Comparison of ENCODE assay signal across 1 cellular context in the genomic region with DNA sequence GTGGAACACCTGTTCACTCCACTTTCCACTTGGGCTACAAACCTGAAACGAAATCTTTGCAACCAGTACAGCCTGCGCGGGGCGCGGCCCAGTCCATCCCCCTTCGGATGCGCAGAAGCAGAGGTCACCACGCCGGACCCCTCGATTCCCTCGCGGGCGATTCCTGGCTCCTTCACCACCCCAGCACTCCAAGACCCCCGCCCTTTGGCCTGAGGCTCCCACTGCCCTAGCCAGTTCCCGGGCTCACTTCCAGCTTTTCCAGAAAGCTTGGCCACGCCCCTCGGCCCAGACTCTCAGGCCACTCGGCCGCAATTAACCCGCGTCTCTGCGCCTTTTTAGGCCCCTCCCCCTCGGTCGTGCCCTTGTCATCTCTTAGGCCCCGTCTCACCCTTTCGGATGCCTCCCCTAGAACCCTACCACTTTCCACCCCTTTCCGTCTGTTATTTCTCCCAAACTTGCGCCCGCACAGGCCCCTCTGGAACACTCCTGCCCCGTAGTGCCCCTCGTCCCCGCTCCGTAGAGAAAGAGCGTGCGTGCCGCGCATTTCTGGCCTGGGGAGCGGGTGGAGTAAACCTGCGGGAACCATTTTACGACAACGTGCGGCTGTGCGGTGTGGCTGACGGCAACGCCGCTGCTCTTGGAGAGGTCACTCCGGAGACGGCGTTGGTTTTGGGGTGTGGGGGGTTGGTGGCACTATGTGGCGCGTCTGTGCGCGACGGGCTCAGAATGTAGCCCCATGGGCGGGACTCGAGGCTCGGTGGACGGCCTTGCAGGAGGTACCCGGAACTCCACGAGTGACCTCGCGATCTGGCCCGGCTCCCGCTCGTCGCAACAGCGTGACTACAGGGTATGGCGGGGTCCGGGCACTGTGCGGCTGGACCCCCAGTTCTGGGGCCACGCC.
A peak's percentile ranks its signal among the peaks of the same experiment; 100 is the strongest.
TF ChIP-seq lines count a peak whose summit lies in the region.

A gene (plus strand): TSS at position 631 of the 901 bp plus-strand sequence. CDS start 65 bp downstream, at position 696.

TF ChIP-seq in HepG2, 621 proteins besides CTCF, POLR2A, EP300 and RAD21 (continued from another document and continues in another):
- TF ChIP-seq, protein P1, sequence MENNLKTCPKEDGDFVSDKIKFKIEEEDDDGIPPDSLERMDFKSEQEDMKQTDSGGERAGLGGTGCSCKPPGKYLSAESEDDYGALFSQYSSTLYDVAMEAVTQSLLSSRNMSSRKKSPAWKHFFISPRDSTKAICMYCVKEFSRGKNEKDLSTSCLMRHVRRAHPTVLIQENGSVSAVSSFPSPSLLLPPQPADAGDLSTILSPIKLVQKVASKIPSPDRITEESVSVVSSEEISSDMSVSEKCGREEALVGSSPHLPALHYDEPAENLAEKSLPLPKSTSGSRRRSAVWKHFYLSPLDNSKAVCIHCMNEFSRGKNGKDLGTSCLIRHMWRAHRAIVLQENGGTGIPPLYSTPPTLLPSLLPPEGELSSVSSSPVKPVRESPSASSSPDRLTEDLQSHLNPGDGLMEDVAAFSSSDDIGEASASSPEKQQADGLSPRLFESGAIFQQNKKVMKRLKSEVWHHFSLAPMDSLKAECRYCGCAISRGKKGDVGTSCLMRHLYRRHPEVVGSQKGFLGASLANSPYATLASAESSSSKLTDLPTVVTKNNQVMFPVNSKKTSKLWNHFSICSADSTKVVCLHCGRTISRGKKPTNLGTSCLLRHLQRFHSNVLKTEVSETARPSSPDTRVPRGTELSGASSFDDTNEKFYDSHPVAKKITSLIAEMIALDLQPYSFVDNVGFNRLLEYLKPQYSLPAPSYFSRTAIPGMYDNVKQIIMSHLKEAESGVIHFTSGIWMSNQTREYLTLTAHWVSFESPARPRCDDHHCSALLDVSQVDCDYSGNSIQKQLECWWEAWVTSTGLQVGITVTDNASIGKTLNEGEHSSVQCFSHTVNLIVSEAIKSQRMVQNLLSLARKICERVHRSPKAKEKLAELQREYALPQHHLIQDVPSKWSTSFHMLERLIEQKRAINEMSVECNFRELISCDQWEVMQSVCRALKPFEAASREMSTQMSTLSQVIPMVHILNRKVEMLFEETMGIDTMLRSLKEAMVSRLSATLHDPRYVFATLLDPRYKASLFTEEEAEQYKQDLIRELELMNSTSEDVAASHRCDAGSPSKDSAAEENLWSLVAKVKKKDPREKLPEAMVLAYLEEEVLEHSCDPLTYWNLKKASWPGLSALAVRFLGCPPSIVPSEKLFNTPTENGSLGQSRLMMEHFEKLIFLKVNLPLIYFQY (CRISPR knock-in tag; IDR thresholded peaks at IDR 0.05; ENCODE audit: borderline replicate concordance): peak; percentile 21; the same call in 1 of the 2 replicates
- TF ChIP-seq, protein P2, sequence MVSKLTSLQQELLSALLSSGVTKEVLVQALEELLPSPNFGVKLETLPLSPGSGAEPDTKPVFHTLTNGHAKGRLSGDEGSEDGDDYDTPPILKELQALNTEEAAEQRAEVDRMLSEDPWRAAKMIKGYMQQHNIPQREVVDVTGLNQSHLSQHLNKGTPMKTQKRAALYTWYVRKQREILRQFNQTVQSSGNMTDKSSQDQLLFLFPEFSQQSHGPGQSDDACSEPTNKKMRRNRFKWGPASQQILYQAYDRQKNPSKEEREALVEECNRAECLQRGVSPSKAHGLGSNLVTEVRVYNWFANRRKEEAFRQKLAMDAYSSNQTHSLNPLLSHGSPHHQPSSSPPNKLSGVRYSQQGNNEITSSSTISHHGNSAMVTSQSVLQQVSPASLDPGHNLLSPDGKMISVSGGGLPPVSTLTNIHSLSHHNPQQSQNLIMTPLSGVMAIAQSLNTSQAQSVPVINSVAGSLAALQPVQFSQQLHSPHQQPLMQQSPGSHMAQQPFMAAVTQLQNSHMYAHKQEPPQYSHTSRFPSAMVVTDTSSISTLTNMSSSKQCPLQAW (CRISPR knock-in tag; IDR thresholded peaks at IDR 0.05): peak; percentile 90
- peak; percentile 95; the same call in 1 of the 2 replicates for TF ChIP-seq ZNF33A (CRISPR knock-in tag; IDR thresholded peaks at IDR 0.05; ENCODE audit: borderline replicate concordance)
- TF ChIP-seq TBX2 (CRISPR knock-in tag; IDR thresholded peaks at IDR 0.05; ENCODE audit: borderline replicate concordance): peak; percentile 82; the same call in 1 of the 2 replicates
- TF ChIP-seq ZNF605 (CRISPR knock-in tag; IDR thresholded peaks at IDR 0.05): peak; percentile 93
- TF ChIP-seq SPEN (CRISPR knock-in tag; IDR thresholded peaks at IDR 0.05; ENCODE audit: low read depth): peak; percentile 85
- TF ChIP-seq, protein P3, sequence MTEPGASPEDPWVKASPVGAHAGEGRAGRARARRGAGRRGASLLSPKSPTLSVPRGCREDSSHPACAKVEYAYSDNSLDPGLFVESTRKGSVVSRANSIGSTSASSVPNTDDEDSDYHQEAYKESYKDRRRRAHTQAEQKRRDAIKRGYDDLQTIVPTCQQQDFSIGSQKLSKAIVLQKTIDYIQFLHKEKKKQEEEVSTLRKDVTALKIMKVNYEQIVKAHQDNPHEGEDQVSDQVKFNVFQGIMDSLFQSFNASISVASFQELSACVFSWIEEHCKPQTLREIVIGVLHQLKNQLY (CRISPR knock-in tag; IDR thresholded peaks at IDR 0.05): peak; percentile 44; the same call in 1 of the 2 replicates
- TF ChIP-seq ZNF431 (CRISPR knock-in tag; IDR thresholded peaks at IDR 0.05; ENCODE audit: borderline replicate concordance, low read depth): peak; percentile 70; the same call in 1 of the 2 replicates
- 0 out of 2 replicates have a peak, but pooled peaks have one; percentile 74 for TF ChIP-seq ZNF205 (CRISPR knock-in tag; IDR thresholded peaks at IDR 0.05)
- peak; percentile 57; the same call in 1 of the 2 replicates for TF ChIP-seq SP4 (CRISPR knock-in tag; IDR thresholded peaks at IDR 0.05)
- TF ChIP-seq WIZ (CRISPR knock-in tag; IDR thresholded peaks at IDR 0.05): no peak
- TF ChIP-seq, protein P4, sequence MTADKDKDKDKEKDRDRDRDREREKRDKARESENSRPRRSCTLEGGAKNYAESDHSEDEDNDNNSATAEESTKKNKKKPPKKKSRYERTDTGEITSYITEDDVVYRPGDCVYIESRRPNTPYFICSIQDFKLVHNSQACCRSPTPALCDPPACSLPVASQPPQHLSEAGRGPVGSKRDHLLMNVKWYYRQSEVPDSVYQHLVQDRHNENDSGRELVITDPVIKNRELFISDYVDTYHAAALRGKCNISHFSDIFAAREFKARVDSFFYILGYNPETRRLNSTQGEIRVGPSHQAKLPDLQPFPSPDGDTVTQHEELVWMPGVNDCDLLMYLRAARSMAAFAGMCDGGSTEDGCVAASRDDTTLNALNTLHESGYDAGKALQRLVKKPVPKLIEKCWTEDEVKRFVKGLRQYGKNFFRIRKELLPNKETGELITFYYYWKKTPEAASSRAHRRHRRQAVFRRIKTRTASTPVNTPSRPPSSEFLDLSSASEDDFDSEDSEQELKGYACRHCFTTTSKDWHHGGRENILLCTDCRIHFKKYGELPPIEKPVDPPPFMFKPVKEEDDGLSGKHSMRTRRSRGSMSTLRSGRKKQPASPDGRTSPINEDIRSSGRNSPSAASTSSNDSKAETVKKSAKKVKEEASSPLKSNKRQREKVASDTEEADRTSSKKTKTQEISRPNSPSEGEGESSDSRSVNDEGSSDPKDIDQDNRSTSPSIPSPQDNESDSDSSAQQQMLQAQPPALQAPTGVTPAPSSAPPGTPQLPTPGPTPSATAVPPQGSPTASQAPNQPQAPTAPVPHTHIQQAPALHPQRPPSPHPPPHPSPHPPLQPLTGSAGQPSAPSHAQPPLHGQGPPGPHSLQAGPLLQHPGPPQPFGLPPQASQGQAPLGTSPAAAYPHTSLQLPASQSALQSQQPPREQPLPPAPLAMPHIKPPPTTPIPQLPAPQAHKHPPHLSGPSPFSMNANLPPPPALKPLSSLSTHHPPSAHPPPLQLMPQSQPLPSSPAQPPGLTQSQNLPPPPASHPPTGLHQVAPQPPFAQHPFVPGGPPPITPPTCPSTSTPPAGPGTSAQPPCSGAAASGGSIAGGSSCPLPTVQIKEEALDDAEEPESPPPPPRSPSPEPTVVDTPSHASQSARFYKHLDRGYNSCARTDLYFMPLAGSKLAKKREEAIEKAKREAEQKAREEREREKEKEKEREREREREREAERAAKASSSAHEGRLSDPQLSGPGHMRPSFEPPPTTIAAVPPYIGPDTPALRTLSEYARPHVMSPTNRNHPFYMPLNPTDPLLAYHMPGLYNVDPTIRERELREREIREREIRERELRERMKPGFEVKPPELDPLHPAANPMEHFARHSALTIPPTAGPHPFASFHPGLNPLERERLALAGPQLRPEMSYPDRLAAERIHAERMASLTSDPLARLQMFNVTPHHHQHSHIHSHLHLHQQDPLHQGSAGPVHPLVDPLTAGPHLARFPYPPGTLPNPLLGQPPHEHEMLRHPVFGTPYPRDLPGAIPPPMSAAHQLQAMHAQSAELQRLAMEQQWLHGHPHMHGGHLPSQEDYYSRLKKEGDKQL (CRISPR knock-in tag; IDR thresholded peaks at IDR 0.05; ENCODE audit: low read depth): no peak
- TF ChIP-seq SNAPC2 (CRISPR knock-in tag; IDR thresholded peaks at IDR 0.05): 0 out of 2 replicates have a peak, but pooled peaks have one; percentile 82
- no peak for TF ChIP-seq ZNF326 (CRISPR knock-in tag; IDR thresholded peaks at IDR 0.05; ENCODE audit: borderline replicate concordance)
- peak; percentile 72 for TF ChIP-seq CREM (IDR thresholded peaks at IDR 0.05)
- no peak for TF ChIP-seq CREM (CRISPR knock-in tag; IDR thresholded peaks at IDR 0.05)
- TF ChIP-seq ZNF563 (CRISPR knock-in tag; IDR thresholded peaks at IDR 0.05): peak; percentile 84
- TF ChIP-seq ZNF329 (CRISPR knock-in tag; IDR thresholded peaks at IDR 0.05; ENCODE audit: low read depth): no peak
- no peak for TF ChIP-seq FOXP1 (IDR thresholded peaks at IDR 0.05)
- TF ChIP-seq FOXP1 (CRISPR knock-in tag; IDR thresholded peaks at IDR 0.05): 0 out of 2 replicates have a peak, but pooled peaks have one; percentile 38
- TF ChIP-seq CEBPB (IDR thresholded peaks at IDR 0.05; ENCODE audit: borderline replicate concordance, low read depth, low read length): no peak
- TF ChIP-seq SKI (IDR thresholded peaks at IDR 0.05; ENCODE audit: partially characterized antibody): peak; percentile 24
- TF ChIP-seq, protein P5, sequence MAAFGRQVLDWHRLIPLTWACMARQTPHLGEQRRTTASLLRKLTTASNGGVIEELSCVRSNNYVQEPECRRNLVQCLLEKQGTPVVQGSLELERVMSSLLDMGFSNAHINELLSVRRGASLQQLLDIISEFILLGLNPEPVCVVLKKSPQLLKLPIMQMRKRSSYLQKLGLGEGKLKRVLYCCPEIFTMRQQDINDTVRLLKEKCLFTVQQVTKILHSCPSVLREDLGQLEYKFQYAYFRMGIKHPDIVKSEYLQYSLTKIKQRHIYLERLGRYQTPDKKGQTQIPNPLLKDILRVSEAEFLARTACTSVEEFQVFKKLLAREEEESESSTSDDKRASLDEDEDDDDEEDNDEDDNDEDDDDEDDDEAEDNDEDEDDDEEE (CRISPR knock-in tag; IDR thresholded peaks at IDR 0.05): no peak
- no peak for TF ChIP-seq SMC3 (IDR thresholded peaks at IDR 0.05; ENCODE audit: low read length)
- 0 out of 2 replicates have a peak, but pooled peaks have one; percentile 32 for TF ChIP-seq KLF6 (CRISPR knock-in tag; IDR thresholded peaks at IDR 0.05)
- TF ChIP-seq SIN3A (IDR thresholded peaks at IDR 0.05; ENCODE audit: borderline replicate concordance, low read depth, low read length): peak; percentile 75; the same call in 1 of the 2 replicates
- TF ChIP-seq, protein P6, sequence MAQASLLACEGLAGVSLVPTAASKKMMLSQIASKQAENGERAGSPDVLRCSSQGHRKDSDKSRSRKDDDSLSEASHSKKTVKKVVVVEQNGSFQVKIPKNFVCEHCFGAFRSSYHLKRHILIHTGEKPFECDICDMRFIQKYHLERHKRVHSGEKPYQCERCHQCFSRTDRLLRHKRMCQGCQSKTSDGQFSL (CRISPR knock-in tag; IDR thresholded peaks at IDR 0.05): peak; percentile 72; the same call in 1 of the 2 replicates
- TF ChIP-seq, protein P7, sequence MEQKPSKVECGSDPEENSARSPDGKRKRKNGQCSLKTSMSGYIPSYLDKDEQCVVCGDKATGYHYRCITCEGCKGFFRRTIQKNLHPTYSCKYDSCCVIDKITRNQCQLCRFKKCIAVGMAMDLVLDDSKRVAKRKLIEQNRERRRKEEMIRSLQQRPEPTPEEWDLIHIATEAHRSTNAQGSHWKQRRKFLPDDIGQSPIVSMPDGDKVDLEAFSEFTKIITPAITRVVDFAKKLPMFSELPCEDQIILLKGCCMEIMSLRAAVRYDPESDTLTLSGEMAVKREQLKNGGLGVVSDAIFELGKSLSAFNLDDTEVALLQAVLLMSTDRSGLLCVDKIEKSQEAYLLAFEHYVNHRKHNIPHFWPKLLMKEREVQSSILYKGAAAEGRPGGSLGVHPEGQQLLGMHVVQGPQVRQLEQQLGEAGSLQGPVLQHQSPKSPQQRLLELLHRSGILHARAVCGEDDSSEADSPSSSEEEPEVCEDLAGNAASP (CRISPR knock-in tag; IDR thresholded peaks at IDR 0.05; ENCODE audit: borderline replicate concordance): peak; percentile 70
